In genomic region chr3:30609930-30610701, GRCh38 we compare ENCODE assay signal across 11 cellular contexts. TPM values are rescaled to one million over a fixed set of nuclear protein-coding genes. Genes with fewer than 3 reads are reported as not detected.
A peak's percentile ranks its signal among the peaks of the same experiment; 100 is the strongest.
DNase-seq lines count a peak whose midpoint lies in the region; ATAC-seq and TF ChIP-seq lines count a peak whose summit lies in the region.
"Had no signal": no experiment of that assay in that cellular context is flagged by ENCODE, and none has a peak within 500 bp of the region (broad histone marks: within the 10 kb centered on the region; RNA-seq: fewer than 3 reads in every experiment).

No MANE protein-coding gene starts in this region.

- no peak for TF ChIP-seq POLR2A in stomach (IDR thresholded peaks at IDR 0.05)

- H3K4me3 ChIP-seq in left lung (peak overlapping the region in 1 of 2 donors; percentile 75), stomach (peak overlapping the region in 3 of 4 donors; percentile 4 to 81 (median 60))

- peak overlapping the region; percentile 99 for H3K4me3 Mint-ChIP-seq in activated CD4-positive, alpha-beta T cell treated with anti-CD3 and anti-CD28 coated beads for 36 hours
- H3K4me3 Mint-ChIP-seq in activated naive CD8-positive, alpha-beta T cell treated with anti-CD3 and anti-CD28 coated beads, Interleukin-2, amount 10 ng/mL, durations not matched to agents 7 days and 5 days: peak overlapping the region; percentile 97

- TF ChIP-seq CTCF in left lung (IDR thresholded peaks at IDR 0.05) (no peak), stomach (IDR thresholded peaks at IDR 0.05) (no peak)

- ATAC-seq in activated CD4-positive, alpha-beta T cell treated with anti-CD3 and anti-CD28 coated beads for 36 hours: no peak
- no peak for ATAC-seq in activated naive CD8-positive, alpha-beta T cell treated with anti-CD3 and anti-CD28 coated beads, Interleukin-2, amount 10 ng/mL, durations not matched to agents 7 days and 5 days (ENCODE audit: low read depth)
- ATAC-seq in left lung (no peak), GM21825 (IDR thresholded peaks at IDR 0.05; ENCODE audit: unreplicated experiment) (no peak)

- H3K9me3 Mint-ChIP-seq in activated CD4-positive, alpha-beta T cell treated with anti-CD3 and anti-CD28 coated beads for 36 hours (ENCODE audit: low read depth): no peaks in the 10 kb centered on the region
- H3K9me3 Mint-ChIP-seq in activated naive CD8-positive, alpha-beta T cell treated with anti-CD3 and anti-CD28 coated beads, Interleukin-2, amount 10 ng/mL, durations not matched to agents 7 days and 5 days: no peaks in the 10 kb centered on the region

- H3K4me1 Mint-ChIP-seq in activated CD4-positive, alpha-beta T cell treated with anti-CD3 and anti-CD28 coated beads for 36 hours: peaks cover 65% of the 10 kb centered on the region
- peaks cover 67% of the 10 kb centered on the region for H3K4me1 Mint-ChIP-seq in activated naive CD8-positive, alpha-beta T cell treated with anti-CD3 and anti-CD28 coated beads, Interleukin-2, amount 10 ng/mL, durations not matched to agents 7 days and 5 days

- no peaks in the 10 kb centered on the region for H3K27me3 ChIP-seq in left lung
- no peaks in the 10 kb centered on the region for H3K27me3 ChIP-seq in stomach

- intact Hi-C loops in activated CD4-positive, alpha-beta T cell treated with anti-CD3 and anti-CD28 coated beads for 36 hours (cut with DNase I, micrococcal nuclease): loop anchor here (2.0 to 5.0 kb wide), 7 partner anchors 32 to 923 kb away; partner anchors contain the start of gene STT3B (in 1 of the 2)
- intact Hi-C loops in left lung (cut with DNase I): no loop called here
- intact Hi-C loops in stomach (cut with DNase I; ENCODE audit: low total_unique reads): loop anchor here (10.0 kb wide), 1 partner anchor 55 kb away; no protein-coding TSS in a partner anchor

- POLR2A ChIA-PET in activated CD4-positive, alpha-beta T cell treated with anti-CD3 and anti-CD28 coated beads for 36 hours (lab: Charles Lee): interaction anchor here (0.6 to 1.8 kb wide), 8 partner anchors 10 to 57 kb away, joined by 3 to 11 read pairs (median 4); no protein-coding TSS in a partner anchor
- POLR2A ChIA-PET in activated naive CD8-positive, alpha-beta T cell treated with anti-CD3 and anti-CD28 coated beads, Interleukin-2, amount 10 ng/mL, durations not matched to agents 7 days and 5 days (lab: Charles Lee): interaction anchor here (1.0 to 4.4 kb wide), 7 partner anchors 10 to 49 kb away, joined by 3 to 27 read pairs (median 5); no protein-coding TSS in a partner anchor

- H3K27ac ChIP-seq in left lung: peak overlapping the region; percentile 66 to 100
- peak overlapping the region; percentile 27 to 100 (median 96) for H3K27ac ChIP-seq in stomach

- no peak for DNase-seq in activated CD4-positive, alpha-beta T cell treated with anti-CD3 and anti-CD28 coated beads for 36 hours
- no peak for DNase-seq in activated CD4-positive, alpha-beta T cell treated with anti-CD3 and anti-CD28 coated beads, Interleukin-2, amount 50 U/mL, for 1 hour
- DNase-seq in activated naive CD8-positive, alpha-beta T cell treated with anti-CD3 and anti-CD28 coated beads, Interleukin-2, amount 10 ng/mL, durations not matched to agents 7 days and 5 days: no peak
- DNase-seq in left lung (no peak), stomach (no peak), C1 segment of cervical spinal cord (lab: John Stamatoyannopoulos, UW) (no peak), HK-2 (ENCODE audit: unreplicated experiment) (no peak)
- DNase-seq: foreskin melanocyte, NCI-H1105 treated with DMSO at 0.1 percent for 48 hours, occipital lobe had no signal

- no peak for TF ChIP-seq EP300 in stomach (IDR thresholded peaks at IDR 0.05)

- H3K9me3 ChIP-seq in left lung (no peaks in the 10 kb centered on the region), stomach (no peaks in the 10 kb centered on the region)

- H3K27me3 Mint-ChIP-seq in activated CD4-positive, alpha-beta T cell treated with anti-CD3 and anti-CD28 coated beads for 36 hours: no peaks in the 10 kb centered on the region
- no peaks in the 10 kb centered on the region for H3K27me3 Mint-ChIP-seq in activated naive CD8-positive, alpha-beta T cell treated with anti-CD3 and anti-CD28 coated beads, Interleukin-2, amount 10 ng/mL, durations not matched to agents 7 days and 5 days

- peaks cover 64% of the 10 kb centered on the region for H3K36me3 Mint-ChIP-seq in activated CD4-positive, alpha-beta T cell treated with anti-CD3 and anti-CD28 coated beads for 36 hours (ENCODE audit: low read depth)
- H3K36me3 Mint-ChIP-seq in activated naive CD8-positive, alpha-beta T cell treated with anti-CD3 and anti-CD28 coated beads, Interleukin-2, amount 10 ng/mL, durations not matched to agents 7 days and 5 days: peaks cover 30% of the 10 kb centered on the region

- H3K36me3 ChIP-seq in left lung (no peaks in the 10 kb centered on the region), stomach (no peaks in the 10 kb centered on the region)

- CTCF ChIA-PET in activated CD4-positive, alpha-beta T cell treated with anti-CD3 and anti-CD28 coated beads for 36 hours (lab: Charles Lee): interaction anchor here (1.0 to 1.2 kb wide), 3 partner anchors 13 to 83 kb away, joined by 3 to 4 read pairs (median 3); no protein-coding TSS in a partner anchor

- H3K27ac Mint-ChIP-seq in activated CD4-positive, alpha-beta T cell treated with anti-CD3 and anti-CD28 coated beads for 36 hours: peak overlapping the region; percentile 94
- peak overlapping the region; percentile 85 for H3K27ac Mint-ChIP-seq in activated naive CD8-positive, alpha-beta T cell treated with anti-CD3 and anti-CD28 coated beads, Interleukin-2, amount 10 ng/mL, durations not matched to agents 7 days and 5 days

- peaks cover 43 to 82% of the 10 kb centered on the region in 2 donors for H3K4me1 ChIP-seq in left lung
- peaks cover 48 to 85% (median 68%) of the 10 kb centered on the region in 4 donors for H3K4me1 ChIP-seq in stomach

- 62 to 77% (median 69%) methylated on average over 4 of the region's 4 CpGs for WGBS in stomach, 5 donors

RNA-seq across cellular contexts. Expression of gene TGFBR2, which starts 3.7 kb away (rescaled TPM):
- 10 to 100 TPM; 45.5 to 46.6 TPM for total RNA-seq in activated CD4-positive, alpha-beta T cell treated with anti-CD3 and anti-CD28 coated beads for 36 hours
- total RNA-seq in activated naive CD8-positive, alpha-beta T cell treated with anti-CD3 and anti-CD28 coated beads, Interleukin-2, amount 10 ng/mL, durations not matched to agents 7 days and 5 days: 10 to 100 TPM; 86.9 to 92.2 TPM
- total RNA-seq in left lung (100 to 1,000 TPM; 240 to 269 TPM), stomach (100 to 1,000 TPM in 2 of 5 donors, 10 to 100 TPM in 3; 59.1 to 115 (median 89.3) TPM)
- 10 to 100 TPM; 13.7 to 44.1 (median 27.4) TPM for polyA plus RNA-seq in stomach

Comparison
In these comparisons a context has a peak if more than half of its experiments do, and no peak if none do; other contexts are left out.
1. intact Hi-C loops: an anchor here in activated CD4-positive, alpha-beta T cell treated with anti-CD3 and anti-CD28 coated beads for 36 hours (2.0 to 5.0 kb wide) and stomach (10.0 kb wide); none called in left lung.